In the genomic region with DNA sequence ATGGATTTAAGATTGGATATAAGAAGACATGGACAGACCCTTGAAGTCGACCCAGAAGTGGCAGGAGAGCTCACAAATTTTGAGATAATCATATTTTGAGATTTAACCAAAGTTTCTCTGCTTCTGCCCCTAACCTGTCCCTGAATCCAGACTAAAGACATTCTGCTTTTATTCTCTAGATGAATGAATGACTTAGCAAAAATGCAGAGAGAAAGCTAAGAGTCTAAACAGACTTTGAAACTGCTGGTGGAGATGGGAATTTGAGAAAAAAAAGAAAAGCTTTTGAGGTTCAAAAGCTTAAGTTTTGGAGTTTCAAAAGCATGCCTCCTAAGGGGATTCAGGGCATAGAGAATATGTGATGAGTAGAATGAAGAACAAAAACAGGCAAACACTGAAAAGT, we compare ENCODE assay signal across 24 cellular contexts.
"Had no signal": no experiment of that assay in that cellular context is flagged by ENCODE, and none has a peak within 500 bp of the region (broad histone marks: within the 10 kb centered on the region; RNA-seq: fewer than 3 reads in every experiment).

No MANE protein-coding gene starts in this region.

- H3K27ac ChIP-seq: HL-60, PC-9, Peyer's patch, SJCRH30 had no signal

- H3K4me3 ChIP-seq: MG63, PC-9, Peyer's patch, SJCRH30 had no signal

- H3K9me3 ChIP-seq: MG63, Peyer's patch, SJCRH30 had no signal

- H3K27me3 ChIP-seq: MG63, Peyer's patch, SJCRH30 had no signal

- H2AFZ ChIP-seq: PC-9 had no signal

- H3K4me1 ChIP-seq: Peyer's patch had no signal

- H3K36me3 ChIP-seq: MG63, Peyer's patch, SJCRH30 had no signal

- ATAC-seq: Right ventricle myocardium inferior, SK-N-SH treated with all-trans-retinoic acid at 6 μM for 48 hours had no signal

- H3K4me2 ChIP-seq: PC-9 had no signal

- DNase-seq: Karpas-422; KG1; MG63; NCI-H1092; NCI-H1105 treated with DMSO at 0.1 percent for 48 hours; NCI-H1417 treated with DMSO at 0.1 percent for 48 hours; NCI-H187; NCI-H2029; NCI-H2081 treated with DMSO at 0.1 percent for 48 hours; NCI-H2171; NCI-H226; NCI-H446; NCI-H510A; NCI-H524 treated with DMSO at 0.1 percent for 48 hours; NCI-H69; NCI-H774; NK-92 treated with Interleukin-12 subunit alpha and Interleukin-12 subunit beta, amount 100 ng/mL, for 24 hours; PC-9; Peyer's patch; SHP77 treated with DMSO at 0.1 percent for 48 hours; SJCRH30 had no signal
